In genomic region chr6:32838114-32838958, GRCh38 we compare ENCODE assay signal across 8 cellular contexts. TPM values are rescaled to one million over a fixed set of nuclear protein-coding genes. Genes with fewer than 3 reads are reported as not detected.
DNase-seq lines count a peak whose midpoint lies in the region; ATAC-seq and TF ChIP-seq lines count a peak whose summit lies in the region.

TAP2 (minus strand) TSS chr6:32838739; CDS start chr6:32838233, 506 bp downstream.

- peak within 1 kb of the TSS; percentile 81 for H2AFZ ChIP-seq in DND-41 (ENCODE audit: low read depth, low read length)

- H3K4me1 ChIP-seq in DND-41 (ENCODE audit: insufficient read depth, low read length) (peaks cover 49% of the 10 kb centered on the region), Panc1 (ENCODE audit: control insufficient read depth, insufficient read depth, low read length) (peaks cover 9% of the 10 kb centered on the region)

- BruUV-seq in Panc1 (replicated peaks; lab: Mats Ljungman, UMichigan), result no TSS peak

- H3K4me1 Mint-ChIP-seq in activated T-cell treated with anti-CD3 and anti-CD28 coated beads, Interleukin-2, amount 50 U/mL, for 4 hours (ENCODE audit: low read depth), result peaks cover 87% of the 10 kb centered on the region

- H3K9ac ChIP-seq in DND-41 (ENCODE audit: low read depth, low read length), result peak within 1 kb of the TSS; percentile 74

- H3K4me3 ChIP-seq in DND-41 (ENCODE audit: low read depth in 1 of 2, low read length in 2 of 2) (peak within 1 kb of the TSS; percentile 42 to 82; a peak in 3 of 4 replicates), Panc1 (ENCODE audit: low read depth in 2 of 2, low read length in 2 of 2) (peak within 1 kb of the TSS; percentile 65 to 76)

- peaks cover 23% of the 10 kb centered on the region for H3K79me2 ChIP-seq in DND-41 (ENCODE audit: insufficient read depth, low read length)

- intact Hi-C loops in Panc1 (cut with micrococcal nuclease; ENCODE audit: unreplicated experiment), result loop anchor here (1.0 kb wide), 1 partner anchor 29 kb away; no protein-coding TSS in a partner anchor

- CTCF ChIA-PET in Panc1 (lab: Charles Lee), result interaction anchor here (0.5 to 2.3 kb wide), 14 partner anchors 13 to 146 kb away, joined by 3 to 56 read pairs (median 6); partner anchors contain the start of genes PSMB9 and TAP1

- peak; percentile 96 for DNase-seq in DND-41
- peak; percentile 97 for DNase-seq in KG1 (lab: John Stamatoyannopoulos, UW)
- DNase-seq in Panc1 (ENCODE audit: low read depth, low spot score), result peak; percentile 63
- peak; percentile 99 for DNase-seq in activated T-cell treated with anti-CD3 and anti-CD28 coated beads, Interleukin-2, amount 50 U/mL, for 4 hours
- peak; percentile 93 for DNase-seq in myocyte (ENCODE audit: low read depth)
- DNase-seq in stimulated activated CD8-positive, alpha-beta memory T cell treated with anti-CD3 and anti-CD28 coated beads, Interleukin-7, amount 100 ng/mL, for 4 hours (ENCODE audit: low read depth in 2 of 2), result peak; percentile 92 to 94

- peak within 1 kb of the TSS; percentile 90 for H3K27ac ChIP-seq in DND-41 (ENCODE audit: low read length)
- peak within 1 kb of the TSS; percentile 89 for H3K27ac ChIP-seq in Panc1 (ENCODE audit: low read length)

- H3K36me3 ChIP-seq in DND-41 (ENCODE audit: insufficient read depth, low read length) (peaks cover 58% of the 10 kb centered on the region), Panc1 (ENCODE audit: control insufficient read depth, insufficient read depth, low read length) (peaks cover 2% of the 10 kb centered on the region; the same call in 1 of the 2 replicates)

- H3K4me3 Mint-ChIP-seq in activated T-cell treated with anti-CD3 and anti-CD28 coated beads, Interleukin-2, amount 50 U/mL, for 4 hours, result peak within 1 kb of the TSS; percentile 93

- H3K27me3 ChIP-seq in DND-41 (ENCODE audit: insufficient read depth, low read length, poor library complexity) (no peaks in the 10 kb centered on the region), Panc1 (ENCODE audit: control insufficient read depth, insufficient read depth, low read length) (no peaks in the 10 kb centered on the region)

- peak within 1 kb of the TSS; percentile 97 for H3K4me2 ChIP-seq in DND-41 (ENCODE audit: insufficient read depth, low read length)

- peak; percentile 90 for ATAC-seq in DND-41 (ENCODE audit: insufficient read depth, low read depth)
- ATAC-seq in GM21723 (IDR thresholded peaks at IDR 0.05; ENCODE audit: unreplicated experiment), result peak; percentile 66
- peak; percentile 96 for ATAC-seq in Panc1
- ATAC-seq in activated T-cell treated with anti-CD3 and anti-CD28 coated beads, Interleukin-2, amount 50 U/mL, for 4 hours, result peak; percentile 92
- peak; percentile 92 for ATAC-seq in esophagus mucosa

- H3K9me3 ChIP-seq in DND-41 (ENCODE audit: insufficient read depth, low read length, severe bottlenecking) (no peaks in the 10 kb centered on the region), Panc1 (ENCODE audit: control insufficient read depth, insufficient read depth, low read depth, low read length) (no peaks in the 10 kb centered on the region)

- in situ Hi-C loops in Panc1 (cut with HindIII; ENCODE audit: low pct_unique_long_range_greater_than_20kb, low sequenced_read_pairs), result no loop called here

- peaks cover 69% of the 10 kb centered on the region for H3K36me3 Mint-ChIP-seq in activated T-cell treated with anti-CD3 and anti-CD28 coated beads, Interleukin-2, amount 50 U/mL, for 4 hours (ENCODE audit: insufficient read depth)

- H4K20me1 ChIP-seq in DND-41 (ENCODE audit: insufficient read depth, low read length), result no peaks in the 10 kb centered on the region

- POLR2A ChIA-PET in Panc1 (lab: Charles Lee), result interaction anchor here (0.6 to 1.3 kb wide), 4 partner anchors 15 to 378 kb away, joined by 4 to 11 read pairs (median 8); partner anchors contain the start of genes PSMB9 and TAP1

- peak; percentile 98 for TF ChIP-seq CTCF in DND-41 (IDR thresholded peaks at IDR 0.05; ENCODE audit: borderline replicate concordance, extremely low read depth, low read length, poor library complexity, severe bottlenecking)
- TF ChIP-seq CTCF in Panc1 (IDR thresholded peaks at IDR 0.05), result peak; percentile 98

- no peaks in the 10 kb centered on the region for H3K27me3 Mint-ChIP-seq in activated T-cell treated with anti-CD3 and anti-CD28 coated beads, Interleukin-2, amount 50 U/mL, for 4 hours (ENCODE audit: low read depth)

- no peaks in the 10 kb centered on the region for H3K9me3 Mint-ChIP-seq in activated T-cell treated with anti-CD3 and anti-CD28 coated beads, Interleukin-2, amount 50 U/mL, for 4 hours

RNA-seq across cellular contexts. Expression of gene TAP2, which starts in this region (rescaled TPM):
- total RNA-seq in Panc1 (2021; ENCODE audit: unreplicated experiment) (93.6 TPM), esophagus mucosa (23.1 TPM), myocyte (3.8 and 4.1 TPM in 2 replicates)
- polyA plus RNA-seq in Panc1 (2012; ENCODE audit: insufficient read length), result 112 TPM
- 100 to 1,000 TPM; 288 to 334 (median 305) TPM for total RNA-seq in activated T-cell treated with anti-CD3 and anti-CD28 coated beads, Interleukin-2, amount 50 U/mL, for 4 hours
- polyA plus RNA-seq in myocyte (2012), result 22.2 TPM

Comparison
In these comparisons a context has a peak if more than half of its experiments do, and no peak if none do; other contexts are left out.
1. Peak in every context shown above with its lines: DNase-seq, ATAC-seq, H3K4me3 ChIP-seq and H3K27ac ChIP-seq.